11 cellular contexts compared by ENCODE assay signal in the genomic region with DNA sequence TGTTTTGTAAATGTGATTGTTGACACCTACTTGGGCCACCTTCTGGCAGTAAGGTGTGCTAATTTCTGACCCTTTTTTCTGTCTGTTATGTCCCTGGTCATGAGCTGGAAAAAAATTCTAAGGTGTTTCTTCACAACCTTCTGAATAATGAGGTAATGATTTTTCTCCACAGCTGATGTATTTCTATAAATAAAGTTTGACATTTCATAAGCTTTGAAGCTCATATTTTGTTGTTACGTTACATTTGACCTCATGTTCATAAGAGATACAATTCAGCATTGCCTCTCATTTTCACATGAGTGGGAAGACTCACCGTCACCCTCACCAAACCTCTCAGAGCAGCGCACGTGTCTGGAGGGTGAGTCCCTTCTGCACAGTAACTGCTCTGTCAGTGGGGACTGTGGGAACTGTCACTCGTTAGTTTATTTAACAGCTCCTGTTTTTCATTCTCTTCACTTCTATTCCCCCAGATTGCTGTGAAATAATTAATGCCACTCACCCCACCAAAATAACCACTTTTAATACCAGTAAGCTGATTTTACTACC.
DNase-seq lines count a peak whose midpoint lies in the region; ATAC-seq lines count a peak whose summit lies in the region.
"Had no signal": no experiment of that assay in that cellular context is flagged by ENCODE, and none has a peak within 500 bp of the region (broad histone marks: within the 10 kb centered on the region; RNA-seq: fewer than 3 reads in every experiment).

No MANE protein-coding gene starts in this region.

- POLR2A ChIA-PET in CD8-positive, alpha-beta memory T cell (lab: Charles Lee): no interaction called here

- CTCF ChIA-PET in CD8-positive, alpha-beta memory T cell (lab: Charles Lee): interaction anchor here (1.3 kb wide), 1 partner anchor 15 kb away, joined by 5 read pairs; no protein-coding TSS in a partner anchor

- H3K36me3 ChIP-seq in CD4-positive, CD25-positive, alpha-beta regulatory T cell (ENCODE audit: control insufficient read depth, insufficient read depth, low read length): peaks cover 8% of the 10 kb centered on the region
- H3K36me3 ChIP-seq in CD8-positive, alpha-beta memory T cell (ENCODE audit: insufficient read depth, low read length): no peaks in the 10 kb centered on the region

- peak overlapping the region in 2 of 3 donors; percentile 21 to 55 for H3K27ac Mint-ChIP-seq in CD4-positive, CD25-positive, alpha-beta regulatory T cell
- peak overlapping the region in 6 of 8 donors; percentile 22 to 72 (median 27) for H3K27ac Mint-ChIP-seq in CD8-positive, alpha-beta memory T cell
- peak overlapping the region; percentile 62 for H3K27ac Mint-ChIP-seq in activated T-cell treated with anti-CD3 and anti-CD28 coated beads, Interleukin-2, amount 50 U/mL, for 24 hours

- H3K9me3 Mint-ChIP-seq in CD4-positive, CD25-positive, alpha-beta regulatory T cell: no peaks in the 10 kb centered on the region
- no peaks in the 10 kb centered on the region for H3K9me3 Mint-ChIP-seq in CD8-positive, alpha-beta memory T cell
- H3K9me3 Mint-ChIP-seq in activated T-cell treated with anti-CD3 and anti-CD28 coated beads, Interleukin-2, amount 50 U/mL, for 24 hours: no peaks in the 10 kb centered on the region

- H3K9me3 ChIP-seq in CD4-positive, CD25-positive, alpha-beta regulatory T cell (ENCODE audit: control insufficient read depth in 2 of 2, low read length in 2 of 2): no peaks in the 10 kb centered on the region
- no peaks in the 10 kb centered on the region for H3K9me3 ChIP-seq in CD8-positive, alpha-beta memory T cell (ENCODE audit: low read length)
- H3K9me3 ChIP-seq: testis had no signal

- H3K27me3 Mint-ChIP-seq in CD4-positive, CD25-positive, alpha-beta regulatory T cell: no peaks in the 10 kb centered on the region
- H3K27me3 Mint-ChIP-seq in CD8-positive, alpha-beta memory T cell: no peaks in the 10 kb centered on the region
- no peaks in the 10 kb centered on the region for H3K27me3 Mint-ChIP-seq in activated T-cell treated with anti-CD3 and anti-CD28 coated beads, Interleukin-2, amount 50 U/mL, for 24 hours

- ATAC-seq in CD4-positive, CD25-positive, alpha-beta regulatory T cell (ENCODE audit: low read depth in 2 of 2): no peak
- no peak for ATAC-seq in HG03571 (IDR thresholded peaks at IDR 0.05; ENCODE audit: unreplicated experiment)
- ATAC-seq in GM21825 (IDR thresholded peaks at IDR 0.05; ENCODE audit: unreplicated experiment): no peak

- H3K4me1 Mint-ChIP-seq in CD4-positive, CD25-positive, alpha-beta regulatory T cell: peaks cover 21 to 75% (median 53%) of the 10 kb centered on the region in 4 donors
- H3K4me1 Mint-ChIP-seq in CD8-positive, alpha-beta memory T cell: peaks cover 73 to 92% (median 85%) of the 10 kb centered on the region in 3 donors
- H3K4me1 Mint-ChIP-seq in activated T-cell treated with anti-CD3 and anti-CD28 coated beads, Interleukin-2, amount 50 U/mL, for 24 hours (ENCODE audit: low read depth): peaks cover 94% of the 10 kb centered on the region

- H3K4me3 ChIP-seq in CD4-positive, CD25-positive, alpha-beta regulatory T cell (ENCODE audit: low read depth, low read length): no peak overlapping the region
- no peak overlapping the region for H3K4me3 ChIP-seq in CD8-positive, alpha-beta memory T cell (ENCODE audit: low read length)
- H3K4me3 ChIP-seq: testis had no signal

- H3K27ac ChIP-seq in CD4-positive, CD25-positive, alpha-beta regulatory T cell (ENCODE audit: insufficient read depth, low read length, poor library complexity, severe bottlenecking): no peak overlapping the region
- H3K27ac ChIP-seq in CD8-positive, alpha-beta memory T cell (ENCODE audit: low read depth, low read length): no peak overlapping the region
- H3K27ac ChIP-seq: testis had no signal

- no peak for DNase-seq in CD4-positive, CD25-positive, alpha-beta regulatory T cell
- DNase-seq in CD8-positive, alpha-beta memory T cell: no peak
- no peak for DNase-seq in activated T-cell treated with anti-CD3 and anti-CD28 coated beads, Interleukin-2, amount 50 U/mL, for 24 hours
- peak; percentile 38 for DNase-seq in stimulated activated CD4-positive, alpha-beta T cell treated with anti-CD3 and anti-CD28 coated beads, Interleukin-12 subunit alpha, Interleukin-12 subunit beta, amount 100 ng/mL, for 4 hours
- DNase-seq in glomerular visceral epithelial cell (ENCODE audit: extremely low spot score) (no peak), NCI-H774 (lab: John Stamatoyannopoulos, UW) (no peak)
- DNase-seq: C1 segment of cervical spinal cord, GDM1, testis had no signal

- peaks cover 4% of the 10 kb centered on the region for H3K4me1 ChIP-seq in CD4-positive, CD25-positive, alpha-beta regulatory T cell (ENCODE audit: control insufficient read depth, insufficient read depth, low read length, poor library complexity, severe bottlenecking)
- peaks cover 55% of the 10 kb centered on the region for H3K4me1 ChIP-seq in CD8-positive, alpha-beta memory T cell (ENCODE audit: insufficient read depth, low read length)
- H3K4me1 ChIP-seq: testis had no signal

- peak overlapping the region in 1 of 4 donors; percentile 29 for H3K4me3 Mint-ChIP-seq in CD4-positive, CD25-positive, alpha-beta regulatory T cell
- no peak overlapping the region for H3K4me3 Mint-ChIP-seq in CD8-positive, alpha-beta memory T cell
- no peak overlapping the region for H3K4me3 Mint-ChIP-seq in activated T-cell treated with anti-CD3 and anti-CD28 coated beads, Interleukin-2, amount 50 U/mL, for 24 hours

- H3K27me3 ChIP-seq in CD4-positive, CD25-positive, alpha-beta regulatory T cell (ENCODE audit: control insufficient read depth, insufficient read depth, low read length): no peaks in the 10 kb centered on the region
- no peaks in the 10 kb centered on the region for H3K27me3 ChIP-seq in CD8-positive, alpha-beta memory T cell (ENCODE audit: insufficient read depth, low read length, poor library complexity, severe bottlenecking)
- H3K27me3 ChIP-seq: testis had no signal

- H3K36me3 Mint-ChIP-seq in CD4-positive, CD25-positive, alpha-beta regulatory T cell: peaks cover 22% of the 10 kb centered on the region
- peaks cover 0 to 18% (median 11%) of the 10 kb centered on the region in 3 donors for H3K36me3 Mint-ChIP-seq in CD8-positive, alpha-beta memory T cell
- peaks cover 30% of the 10 kb centered on the region for H3K36me3 Mint-ChIP-seq in activated T-cell treated with anti-CD3 and anti-CD28 coated beads, Interleukin-2, amount 50 U/mL, for 24 hours (ENCODE audit: low read depth)
